Comparison of ENCODE assay signal across 8 cellular contexts in the genomic region with DNA sequence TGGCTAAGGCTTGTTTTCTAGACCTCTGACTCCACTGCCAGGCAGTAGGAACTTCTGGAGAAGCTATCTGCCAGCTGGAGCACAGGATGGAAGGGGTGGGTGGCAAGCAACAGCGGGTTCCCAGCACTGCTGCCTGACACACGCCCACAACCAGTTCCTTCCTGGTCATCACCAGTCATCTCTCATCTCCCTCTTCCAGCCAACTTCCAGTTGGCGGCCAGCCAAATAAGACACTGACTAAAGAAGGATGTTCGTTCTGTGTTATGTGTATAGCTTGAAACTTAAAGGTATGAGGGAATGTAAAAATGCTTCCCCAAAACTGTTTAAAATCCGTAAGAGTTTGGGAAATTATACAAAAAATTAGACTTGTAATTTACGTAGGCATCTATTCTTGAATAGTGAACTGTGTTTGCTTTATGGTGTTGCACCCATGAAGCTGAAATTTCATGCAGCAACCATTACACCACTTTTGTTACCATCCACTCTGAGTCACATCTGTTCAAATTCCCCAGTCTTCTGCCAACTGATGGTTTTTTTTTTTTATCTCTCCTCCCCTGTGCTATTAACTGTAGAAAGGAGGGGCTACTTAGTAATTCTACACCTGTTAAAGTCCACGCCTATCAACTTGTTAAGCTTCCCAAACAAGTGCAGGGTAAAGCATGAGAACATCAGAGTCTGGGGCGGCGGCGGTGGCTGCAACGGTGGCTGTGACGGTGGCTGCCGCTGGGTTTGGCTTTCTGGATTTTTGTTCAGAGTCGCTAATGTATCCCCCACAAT.
DNase-seq lines count a peak whose midpoint lies in the region; ATAC-seq, FAIRE-seq and TF ChIP-seq lines count a peak whose summit lies in the region.

No MANE protein-coding gene starts in this region.

- H3K9me3 Mint-ChIP-seq in stimulated activated effector memory CD8-positive, alpha-beta T cell treated with anti-CD3 and anti-CD28 coated beads, Interleukin-12 subunit alpha, Interleukin-12 subunit beta, amount 100 ng/mL, for 72 hours = no peaks in the 10 kb centered on the region
- no peaks in the 10 kb centered on the region for H3K9me3 Mint-ChIP-seq in activated CD8-positive, alpha-beta memory T cell treated with anti-CD3 and anti-CD28 coated beads, Interleukin-2, amount 10 ng/mL, durations not matched to agents 7 days and 5 days (ENCODE audit: low read depth)

- intact Hi-C loops in psoas muscle (cut with DNase I) = no loop called here

- H3K4me1 ChIP-seq in psoas muscle = peaks cover 9% of the 10 kb centered on the region

- peaks cover 6% of the 10 kb centered on the region for H3K4me1 Mint-ChIP-seq in stimulated activated effector memory CD8-positive, alpha-beta T cell treated with anti-CD3 and anti-CD28 coated beads, Interleukin-12 subunit alpha, Interleukin-12 subunit beta, amount 100 ng/mL, for 72 hours
- H3K4me1 Mint-ChIP-seq in activated CD8-positive, alpha-beta memory T cell treated with anti-CD3 and anti-CD28 coated beads, Interleukin-2, amount 10 ng/mL, durations not matched to agents 7 days and 5 days = no peaks in the 10 kb centered on the region

- H3K27me3 Mint-ChIP-seq in activated CD8-positive, alpha-beta memory T cell treated with anti-CD3 and anti-CD28 coated beads, Interleukin-2, amount 10 ng/mL, durations not matched to agents 7 days and 5 days = peaks cover 21% of the 10 kb centered on the region

- no peak overlapping the region for H3K4me3 Mint-ChIP-seq in stimulated activated effector memory CD8-positive, alpha-beta T cell treated with anti-CD3 and anti-CD28 coated beads, Interleukin-12 subunit alpha, Interleukin-12 subunit beta, amount 100 ng/mL, for 72 hours
- no peak overlapping the region for H3K4me3 Mint-ChIP-seq in activated CD8-positive, alpha-beta memory T cell treated with anti-CD3 and anti-CD28 coated beads, Interleukin-2, amount 10 ng/mL, durations not matched to agents 7 days and 5 days

- DNase-seq in AG08396 (ENCODE audit: low spot score) = peak; percentile 42
- peak; percentile 94 for DNase-seq in LHCN-M2 (ENCODE audit: low read depth)
- peak; percentile 58 for DNase-seq in RCC 7860 (ENCODE audit: low spot score)
- peak; percentile 79 for DNase-seq in fibroblast of the aortic adventitia (ENCODE audit: low read depth)
- DNase-seq in psoas muscle = peak; percentile 84
- no peak for DNase-seq in stimulated activated effector memory CD8-positive, alpha-beta T cell treated with anti-CD3 and anti-CD28 coated beads, Interleukin-12 subunit alpha, Interleukin-12 subunit beta, amount 100 ng/mL, for 72 hours (ENCODE audit: low spot score in 2 of 2)
- DNase-seq in activated CD4-positive, alpha-beta T cell treated with anti-CD3 and anti-CD28 coated beads, Interleukin-2, amount 50 U/mL, for 4 hours = no peak
- DNase-seq in activated CD8-positive, alpha-beta memory T cell treated with anti-CD3 and anti-CD28 coated beads, Interleukin-2, amount 10 ng/mL, durations not matched to agents 7 days and 5 days = no peak

- H3K36me3 Mint-ChIP-seq in stimulated activated effector memory CD8-positive, alpha-beta T cell treated with anti-CD3 and anti-CD28 coated beads, Interleukin-12 subunit alpha, Interleukin-12 subunit beta, amount 100 ng/mL, for 72 hours = no peaks in the 10 kb centered on the region
- no peaks in the 10 kb centered on the region for H3K36me3 Mint-ChIP-seq in activated CD8-positive, alpha-beta memory T cell treated with anti-CD3 and anti-CD28 coated beads, Interleukin-2, amount 10 ng/mL, durations not matched to agents 7 days and 5 days

- H3K27ac Mint-ChIP-seq in stimulated activated effector memory CD8-positive, alpha-beta T cell treated with anti-CD3 and anti-CD28 coated beads, Interleukin-12 subunit alpha, Interleukin-12 subunit beta, amount 100 ng/mL, for 72 hours = no peak overlapping the region
- H3K27ac Mint-ChIP-seq in activated CD8-positive, alpha-beta memory T cell treated with anti-CD3 and anti-CD28 coated beads, Interleukin-2, amount 10 ng/mL, durations not matched to agents 7 days and 5 days = no peak overlapping the region

- 20 to 22% (median 21%) methylated on average over 14 of the region's 14 CpGs for WGBS in psoas muscle, 3 donors

- TF ChIP-seq CTCF in fibroblast of the aortic adventitia (IDR thresholded peaks at IDR 0.05; ENCODE audit: insufficient read depth, low read length) (no peak), psoas muscle (IDR thresholded peaks at IDR 0.05) (no peak)

- H3K27me3 ChIP-seq in psoas muscle (ENCODE audit: insufficient read depth in 3 of 3, low read length in 2 of 3) = no peaks in the 10 kb centered on the region

- H3K4me3 ChIP-seq in fibroblast of the aortic adventitia (ENCODE audit: low read depth, low read length) (no peak overlapping the region), psoas muscle (peak overlapping the region; percentile 56)

- peaks cover 0 to 7% of the 10 kb centered on the region in 2 donors for H3K36me3 ChIP-seq in psoas muscle (ENCODE audit: insufficient read depth in 1 of 2, low read depth in 1 of 2)

- ATAC-seq in psoas muscle = peak; percentile 94 to 96 (median 96)
- ATAC-seq in stimulated activated effector memory CD8-positive, alpha-beta T cell treated with anti-CD3 and anti-CD28 coated beads, Interleukin-12 subunit alpha, Interleukin-12 subunit beta, amount 100 ng/mL, for 72 hours = no peak
- no peak for ATAC-seq in activated CD8-positive, alpha-beta memory T cell treated with anti-CD3 and anti-CD28 coated beads, Interleukin-2, amount 10 ng/mL, durations not matched to agents 7 days and 5 days

- H3K9me3 ChIP-seq in psoas muscle = no peaks in the 10 kb centered on the region

- no peak for FAIRE-seq in RCC 7860 (lab: Jason Lieb, UNC)

- CTCF ChIA-PET in activated CD8-positive, alpha-beta memory T cell treated with anti-CD3 and anti-CD28 coated beads, Interleukin-2, amount 10 ng/mL, durations not matched to agents 7 days and 5 days (lab: Charles Lee) = interaction anchor here (1.6 kb wide), 1 partner anchor 8 kb away, joined by 3 read pairs; no protein-coding TSS in a partner anchor

- H3K27ac ChIP-seq in psoas muscle = peak overlapping the region; percentile 73

Comparison
In these comparisons a context has a peak if more than half of its experiments do, and no peak if none do; other contexts are left out.
1. DNase-seq: peak in AG08396 (single experiment), LHCN-M2 (single experiment), RCC 7860 (single experiment), fibroblast of the aortic adventitia (single experiment) and psoas muscle (2 of 2); none in stimulated activated effector memory CD8-positive, alpha-beta T cell treated with anti-CD3 and anti-CD28 coated beads, Interleukin-12 subunit alpha, Interleukin-12 subunit beta, amount 100 ng/mL, for 72 hours (0 of 2), activated CD4-positive, alpha-beta T cell treated with anti-CD3 and anti-CD28 coated beads, Interleukin-2, amount 50 U/mL, for 4 hours (0 of 2) and activated CD8-positive, alpha-beta memory T cell treated with anti-CD3 and anti-CD28 coated beads, Interleukin-2, amount 10 ng/mL, durations not matched to agents 7 days and 5 days (single experiment).
2. ATAC-seq: peak in psoas muscle (4 of 4); none in stimulated activated effector memory CD8-positive, alpha-beta T cell treated with anti-CD3 and anti-CD28 coated beads, Interleukin-12 subunit alpha, Interleukin-12 subunit beta, amount 100 ng/mL, for 72 hours (single experiment) and activated CD8-positive, alpha-beta memory T cell treated with anti-CD3 and anti-CD28 coated beads, Interleukin-2, amount 10 ng/mL, durations not matched to agents 7 days and 5 days (single experiment).